ENCODE assay signal across 9 cellular contexts in the genomic region with DNA sequence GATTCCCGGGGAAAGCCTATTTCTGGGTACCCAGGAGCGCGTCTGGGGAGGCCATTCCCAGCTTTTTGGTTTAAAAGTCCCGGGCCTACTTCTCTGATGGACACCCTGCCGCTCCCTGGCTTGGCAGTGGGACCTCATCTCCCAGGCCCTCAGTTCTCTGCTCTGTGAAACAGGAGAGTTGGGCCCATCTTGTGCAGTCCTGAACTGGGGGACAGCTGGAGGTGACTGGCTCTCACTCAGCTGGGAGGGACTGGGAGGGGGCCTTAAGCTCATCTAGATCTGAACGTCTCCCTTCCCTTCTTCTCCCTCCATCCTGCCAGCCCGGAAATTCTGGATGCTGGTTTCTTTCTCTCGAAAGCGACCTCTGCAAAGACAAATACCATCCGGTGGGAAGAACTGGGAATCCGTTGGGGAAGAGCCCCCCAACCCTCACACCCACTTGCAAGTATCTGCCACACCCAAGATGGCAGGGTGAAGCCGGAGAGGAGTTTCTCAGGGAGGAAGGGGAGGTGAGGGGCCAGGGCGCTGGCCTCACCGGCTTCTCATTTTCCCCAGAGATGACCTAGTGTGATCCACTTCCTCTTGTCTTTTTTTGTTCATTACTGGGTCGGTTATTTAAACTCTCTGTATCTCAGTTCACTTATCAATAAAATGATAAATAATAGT. TPM values are rescaled to one million over a fixed set of nuclear protein-coding genes. Genes with fewer than 3 reads are reported as not detected.
DNase-seq lines count a peak whose midpoint lies in the region; ATAC-seq, FAIRE-seq and TF ChIP-seq lines count a peak whose summit lies in the region.
"Had no signal": no experiment of that assay in that cellular context is flagged by ENCODE, and none has a peak within 500 bp of the region (broad histone marks: within the 10 kb centered on the region; RNA-seq: fewer than 3 reads in every experiment).

No MANE protein-coding gene starts in this region.

- H3K23me2 ChIP-seq in H1 (ENCODE audit: low read depth, low read length), result peaks cover 14% of the 10 kb centered on the region; the same call in 1 of the 2 replicates

- H3K9ac ChIP-seq in H1 (replicated peaks in 1 of 4; ENCODE audit: extremely low read depth in 1 of 4, low read depth in 3 of 4, low read length in 3 of 4), result no peak overlapping the region

- POLR2A ChIA-PET in AG04450 (lab: Yijun Ruan, JAX) (interaction anchor here (0.9 kb wide), 1 partner anchor 25 kb away, joined by 3 read pairs; no protein-coding TSS in a partner anchor), H1 (lab: Charles Lee; ENCODE audit: partially characterized antibody) (no interaction called here)

- H3K27me3 Mint-ChIP-seq in natural killer cell treated with Interleukin-12 subunit alpha and Interleukin-12 subunit beta and Interleukin-15 and Interleukin-18, amount 100 ng/mL, for 72 hours, result no peaks in the 10 kb centered on the region

- no peak overlapping the region for H3K4ac ChIP-seq in H1 (replicated peaks; ENCODE audit: insufficient read length, low read depth, low read length)

- FAIRE-seq in H1 (lab: Jason Lieb, UNC), result no peak

- 73% methylated on average over 9 of the region's 15 CpGs; no CpG with 5 or more reads in 1 of the 2 experiments for WGBS in H1 (ENCODE audit: extremely low coverage in 1 of 2, insufficient coverage in 1 of 2, insufficient read length in 1 of 2, insufficient replicate concordance in 2 of 2, low coverage in 1 of 2, low lambda C conversion rate in 2 of 2, missing lambda C conversion rate in 1 of 2), 2 experiments

- H4K20me1 ChIP-seq in H1 (replicated peaks in 1 of 2; ENCODE audit: control insufficient read depth in 1 of 2, insufficient read depth in 2 of 2, low read length in 2 of 2), result no peaks in the 10 kb centered on the region

- ATAC-seq in natural killer cell treated with Interleukin-12 subunit alpha and Interleukin-12 subunit beta and Interleukin-15 and Interleukin-18, amount 100 ng/mL, for 72 hours, result no peak
- ATAC-seq in GM18870 (IDR thresholded peaks at IDR 0.05; ENCODE audit: unreplicated experiment), result no peak

- no peak overlapping the region for H2BK120ac ChIP-seq in H1 (replicated peaks; ENCODE audit: low read depth, low read length)

- no peak for TF ChIP-seq RAD21 in H1 (IDR thresholded peaks at IDR 0.05 in 1 of 2, conservative IDR thresholded peaks at IDR 0.05 in 1 of 2; ENCODE audit: low read depth in 2 of 2, low read length in 2 of 2)

- H3K79me2 ChIP-seq in H1 (ENCODE audit: control insufficient read depth in 1 of 2, insufficient read depth in 2 of 2, low read length in 2 of 2), result no peaks in the 10 kb centered on the region

- no peak overlapping the region for H2BK12ac ChIP-seq in H1 (ENCODE audit: low read depth, low read length)

- H3K4me3 ChIP-seq in AG04450 (ENCODE audit: low read depth, low read length), result peak overlapping the region; percentile 77
- peak overlapping the region; percentile 53 for H3K4me3 ChIP-seq in HL-60 (replicated peaks; ENCODE audit: insufficient read depth, low read length)
- H3K4me3 ChIP-seq in H1 (ENCODE audit: extremely low read depth in 1 of 4, insufficient read depth in 2 of 4, low read depth in 3 of 4, low read length in 4 of 4), result peak overlapping the region; percentile 48 to 77 (median 70); a peak in 4 of 8 replicates

- 0 out of 7 replicates have a peak, but pooled peaks cover 0 to 5% (median under 1%) of the 10 kb centered on the region in 4 experiments for H3K4me1 ChIP-seq in H1 (replicated peaks in 1 of 4; ENCODE audit: control insufficient read depth in 3 of 4, insufficient read depth in 4 of 4, low read length in 3 of 4)

- H3K9me3 ChIP-seq in AG04450 (ENCODE audit: control insufficient read depth, insufficient read depth, low read length), result no peaks in the 10 kb centered on the region; the same call in 1 of the 2 replicates
- H3K9me3 ChIP-seq in H1 (ENCODE audit: insufficient read depth in 2 of 2, low read depth in 1 of 2, low read length in 1 of 2), result no peaks in the 10 kb centered on the region

- no peak for TF ChIP-seq CTCF in AG04450 (IDR thresholded peaks at IDR 0.05; ENCODE audit: low read depth, low read length)
- TF ChIP-seq CTCF in HL-60 (IDR thresholded peaks at IDR 0.05; ENCODE audit: insufficient read depth, low read length), result no peak
- TF ChIP-seq CTCF in H1 (IDR thresholded peaks at IDR 0.05; ENCODE audit: control extremely low read depth in 1 of 3, insufficient read depth in 1 of 3, low read depth in 1 of 3, low read length in 3 of 3), result no peak

- no peak for TF ChIP-seq POLR2A in H1 (IDR thresholded peaks at IDR 0.05; ENCODE audit: control extremely low read depth in 1 of 2, low read depth in 2 of 2, low read length in 2 of 2)

- no peak overlapping the region for H2BK20ac ChIP-seq in H1 (ENCODE audit: low read length)

- CTCF ChIA-PET in AG04450 (lab: Charles Lee), result no interaction called here
- CTCF ChIA-PET in H1 (lab: Charles Lee; ENCODE audit: partially characterized antibody), result interaction anchor here (0.8 to 2.0 kb wide), 4 partner anchors 11 to 98 kb away, joined by 3 to 5 read pairs (median 4); no protein-coding TSS in a partner anchor

- peak overlapping the region; percentile 74 to 98 for H3K4me2 ChIP-seq in H1 (ENCODE audit: insufficient read depth in 1 of 2, low read depth in 2 of 2, low read length in 2 of 2)

- H2AK5ac ChIP-seq in H1 (ENCODE audit: low read depth, low read length), result no peak overlapping the region

- H3K27me3 ChIP-seq in AG04450 (ENCODE audit: control insufficient read depth, insufficient read depth, low read length), result no peaks in the 10 kb centered on the region
- H3K27me3 ChIP-seq in HL-60 (ENCODE audit: insufficient read depth, poor library complexity, severe bottlenecking), result no peaks in the 10 kb centered on the region
- H3K27me3 ChIP-seq in H1 (replicated peaks in 1 of 4; ENCODE audit: control insufficient read depth in 3 of 4, extremely low read depth in 1 of 4, insufficient read depth in 3 of 4, low read length in 3 of 4), result peaks cover 12 to 43% (median 28%) of the 10 kb centered on the region in 4 experiments

- no peak overlapping the region for H2BK5ac ChIP-seq in H1 (ENCODE audit: low read depth, low read length)

- no peak overlapping the region for H4K5ac ChIP-seq in H1 (ENCODE audit: insufficient read length, low read depth, low read length)

- no peak overlapping the region for H3K14ac ChIP-seq in H1 (ENCODE audit: insufficient read length)

- peak overlapping the region; percentile 87 for H3K4me3 Mint-ChIP-seq in natural killer cell treated with Interleukin-12 subunit alpha and Interleukin-12 subunit beta and Interleukin-15 and Interleukin-18, amount 100 ng/mL, for 72 hours

- H3K9me3 Mint-ChIP-seq in natural killer cell treated with Interleukin-12 subunit alpha and Interleukin-12 subunit beta and Interleukin-15 and Interleukin-18, amount 100 ng/mL, for 72 hours, result no peaks in the 10 kb centered on the region

- H2BK15ac ChIP-seq in H1 (ENCODE audit: low read length), result no peak overlapping the region

- H3K18ac ChIP-seq in H1 (ENCODE audit: extremely low read depth, low read length), result no peak overlapping the region

- no peaks in the 10 kb centered on the region for H3K36me3 ChIP-seq in H1 (ENCODE audit: control insufficient read depth in 2 of 4, insufficient read depth in 4 of 4, low read length in 3 of 4)

- H3K23ac ChIP-seq in H1 (ENCODE audit: insufficient read length), result no peak overlapping the region

- H3K79me1 ChIP-seq in H1 (ENCODE audit: low read depth, low read length), result no peaks in the 10 kb centered on the region

- peaks cover 4% of the 10 kb centered on the region for H3K36me3 Mint-ChIP-seq in natural killer cell treated with Interleukin-12 subunit alpha and Interleukin-12 subunit beta and Interleukin-15 and Interleukin-18, amount 100 ng/mL, for 72 hours

- H2AFZ ChIP-seq in H1 (ENCODE audit: low read length), result no peak overlapping the region

- no peak for DNase-seq in AG04450 (ENCODE audit: low read depth, low spot score)
- peak in 1 of 2 experiments; percentile 32 for DNase-seq in HL-60 (ENCODE audit: low read depth in 1 of 2, low spot score in 1 of 2)
- no peak for DNase-seq in H1 (ENCODE audit: low read depth in 1 of 2, low spot score in 2 of 2)
- no peak for DNase-seq in natural killer cell treated with Interleukin-12 subunit alpha and Interleukin-12 subunit beta and Interleukin-15 and Interleukin-18, amount 100 ng/mL, for 72 hours (ENCODE audit: low spot score)
- no peak for DNase-seq in SW480 (ENCODE audit: low spot score)
- no peak for DNase-seq in RPMI8226
- DNase-seq in NCI-H69 (lab: John Stamatoyannopoulos, UW), result no peak
- DNase-seq: stimulated activated naive CD4-positive, alpha-beta T cell treated with Interleukin-2 at 50 U/mL for 16 hours had no signal

- H3K27ac Mint-ChIP-seq in natural killer cell treated with Interleukin-12 subunit alpha and Interleukin-12 subunit beta and Interleukin-15 and Interleukin-18, amount 100 ng/mL, for 72 hours, result peak overlapping the region; percentile 99 to 100

- H4K8ac ChIP-seq in H1 (ENCODE audit: extremely low read depth, insufficient read depth, low read length), result no peak overlapping the region

- no peak overlapping the region for H3K27ac ChIP-seq in AG04450 (ENCODE audit: low read depth, low read length)
- peak overlapping the region; percentile 98 for H3K27ac ChIP-seq in HL-60 (replicated peaks)
- no peak overlapping the region for H3K27ac ChIP-seq in H1 (ENCODE audit: low read depth, low read length)

- H3K4me1 Mint-ChIP-seq in natural killer cell treated with Interleukin-12 subunit alpha and Interleukin-12 subunit beta and Interleukin-15 and Interleukin-18, amount 100 ng/mL, for 72 hours (ENCODE audit: low read depth in 2 of 2), result peaks cover 54 to 57% of the 10 kb centered on the region in 2 donors

- no peak for TF ChIP-seq EP300 in H1 (IDR thresholded peaks at IDR 0.05; ENCODE audit: borderline replicate concordance in 1 of 2, low read depth in 2 of 2, low read length in 2 of 2)

- H3K56ac ChIP-seq in H1 (replicated peaks; ENCODE audit: insufficient read length, low read depth, low read length), result no peak overlapping the region

- H4K91ac ChIP-seq in H1 (replicated peaks; ENCODE audit: insufficient read length, low read length), result no peak overlapping the region

TF ChIP-seq in H1, 55 proteins besides CTCF, POLR2A, EP300 and RAD21 (continues in another document):
- no peak for TF ChIP-seq KDM1A (IDR thresholded peaks at IDR 0.05; ENCODE audit: borderline replicate concordance, low read length)

RNA-seq across cellular contexts. Expression of a gene that starts 1.4 kb away (rescaled TPM):
- polyA plus RNA-seq in AG04450 (2011; rRNA removed) (3.7 and 5.6 TPM in 2 replicates), H1 (2011; rRNA removed) (0.59 and 0.78 TPM in 2 replicates)
- 8.5 and 9.0 TPM in 2 replicates for polyA minus RNA-seq in AG04450 (2011; rRNA and poly(A)+ RNA removed)
- 1.5 and 1.9 TPM in 2 replicates for total RNA-seq in H1 (2021; fragmentation: NEBNext Ultra II Directional; extraction: Animal tissue kit (Norgen Biotek cat#: 25700))
- 0.40 TPM for polyA plus RNA-seq in H1 (2011; cell fraction: cytosol; rRNA removed)
- 1.1 TPM for polyA plus RNA-seq in H1 (2011; cell fraction: nucleus; rRNA removed)
- 1.1 to 2.2 TPM (median 1.5 TPM) in 4 replicates for polyA plus RNA-seq in H1 (2012, experiment 1 of 2)
- 1.4 TPM for polyA plus RNA-seq in H1 (2012, experiment 2 of 2)
- 1.7 TPM for polyA plus RNA-seq in H1 (2013, experiment 1 of 2)
- 1.4 TPM for polyA plus RNA-seq in H1 (2013, experiment 2 of 2)
- polyA minus RNA-seq in H1 (2011; rRNA and poly(A)+ RNA removed), result 1.3 and 1.4 TPM in 2 replicates
- polyA minus RNA-seq in H1 (2011; cell fraction: cytosol; rRNA and poly(A)+ RNA removed), result 1.1 TPM
- polyA minus RNA-seq in H1 (2011; cell fraction: nucleus; rRNA and poly(A)+ RNA removed), result 3.5 TPM
- 100 to 1,000 TPM; 151 to 202 TPM for total RNA-seq in natural killer cell treated with Interleukin-12 subunit alpha and Interleukin-12 subunit beta and Interleukin-15 and Interleukin-18, amount 100 ng/mL, for 72 hours

Comparison
In these comparisons a context has a peak if more than half of its experiments do, and no peak if none do; other contexts are left out.
1. RNA of a gene that starts 1.4 kb away (total RNA-seq): 151 to 202 TPM in natural killer cell treated with Interleukin-12 subunit alpha and Interleukin-12 subunit beta and Interleukin-15 and Interleukin-18, amount 100 ng/mL, for 72 hours; 1.5 to 1.9 TPM in H1; every median in the first group is over 10 times any median in the second.
2. Peak in every context shown above with its lines, with median percentiles within 50 percentile points of each other: H3K4me3 ChIP-seq.